In the genomic region with DNA sequence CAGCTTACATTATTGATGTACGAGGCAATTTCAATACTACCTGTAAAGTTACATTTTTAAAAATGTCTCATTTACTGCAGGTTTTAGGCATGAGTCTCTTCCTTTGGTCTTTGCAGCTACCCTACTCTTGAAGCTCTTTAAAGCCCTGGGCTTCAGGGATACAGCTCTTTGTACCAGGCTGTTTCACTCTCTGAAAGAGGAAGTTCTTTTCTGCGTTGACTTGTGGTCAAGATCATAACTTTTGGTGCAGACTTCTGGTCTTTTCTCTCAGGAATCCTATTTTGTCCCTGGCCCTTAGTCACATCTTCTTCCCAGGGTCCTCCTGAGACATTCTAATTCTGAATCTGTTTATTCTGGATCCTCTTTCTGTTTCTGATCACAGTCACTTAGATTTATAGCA, we compare ENCODE assay signal across 14 cellular contexts. TPM values are rescaled to one million over a fixed set of nuclear protein-coding genes. Genes with fewer than 3 reads are reported as not detected.
DNase-seq lines count a peak whose midpoint lies in the region; ATAC-seq, FAIRE-seq and TF ChIP-seq lines count a peak whose summit lies in the region.
"Had no signal": no experiment of that assay in that cellular context is flagged by ENCODE, and none has a peak within 500 bp of the region (broad histone marks: within the 10 kb centered on the region; RNA-seq: fewer than 3 reads in every experiment).

No MANE protein-coding gene starts in this region.

- no peaks in the 10 kb centered on the region for H3K27me3 ChIP-seq in OCI-LY3 (ENCODE audit: low read depth, low read length)
- H3K27me3 ChIP-seq: thyroid gland had no signal

- FAIRE-seq in kidney (lab: Jason Lieb, UNC): no peak

- H3K79me2 ChIP-seq in OCI-LY3 (ENCODE audit: low read length): no peaks in the 10 kb centered on the region

- intact Hi-C loops in kidney (cut with DNase I): no loop called here

- H3K36me3 ChIP-seq in OCI-LY3 (replicated peaks; ENCODE audit: low read depth, low read length) (peaks cover 48% of the 10 kb centered on the region), kidney (ENCODE audit: control insufficient read depth in 1 of 2, insufficient read depth in 2 of 2, low read length in 2 of 2) (peaks cover 14 to 23% of the 10 kb centered on the region in 2 donors)

- no peaks in the 10 kb centered on the region for H3K9me3 ChIP-seq in OCI-LY3 (ENCODE audit: insufficient read depth, low read length)
- H3K9me3 ChIP-seq in kidney (ENCODE audit: control insufficient read depth in 1 of 2, low read length in 2 of 2): no peaks in the 10 kb centered on the region
- H3K9me3 ChIP-seq: psoas muscle, thyroid gland had no signal

- peak overlapping the region; percentile 44 for H3K4me2 ChIP-seq in OCI-LY3 (ENCODE audit: low read length)

- H3K9ac ChIP-seq in OCI-LY3 (ENCODE audit: low read length) (no peak overlapping the region), kidney (ENCODE audit: low read length in 2 of 2) (no peak overlapping the region)

- ATAC-seq in GM21381 (IDR thresholded peaks at IDR 0.05; ENCODE audit: unreplicated experiment) (peak; percentile 65), HG03159 (IDR thresholded peaks at IDR 0.05; ENCODE audit: unreplicated experiment) (peak; percentile 76)
- ATAC-seq: left lobe of liver, psoas muscle had no signal

- H3K27ac ChIP-seq in OCI-LY3 (ENCODE audit: low read length): no peak overlapping the region
- no peak overlapping the region for H3K27ac ChIP-seq in kidney (ENCODE audit: low read depth in 2 of 2, low read length in 2 of 2)
- H3K27ac ChIP-seq: psoas muscle, thyroid gland, VCaP had no signal

- H3K4me1 ChIP-seq in OCI-LY3 (ENCODE audit: low read length) (peaks cover 45% of the 10 kb centered on the region), kidney (ENCODE audit: control insufficient read depth in 1 of 2, insufficient read depth in 1 of 2, low read depth in 1 of 2, low read length in 2 of 2) (no peaks in the 10 kb centered on the region)
- H3K4me1 ChIP-seq: psoas muscle, thyroid gland had no signal

- DNase-seq in GF-D8 (lab: John Stamatoyannopoulos, UW): peak; percentile 77
- no peak for DNase-seq in kidney
- no peak for DNase-seq in NCI-H146 (lab: John Stamatoyannopoulos, UW)
- DNase-seq in activated effector memory CD4-positive, alpha-beta T cell treated with Interleukin-2 at 50 U/mL for 16 hours: no peak
- DNase-seq in activated CD4-positive, alpha-beta T cell treated with anti-CD3 and anti-CD28 coated beads for 48 hours: no peak
- DNase-seq: DMS53, NCI-H1417, psoas muscle, thyroid gland had no signal

- no peak overlapping the region for H2AFZ ChIP-seq in OCI-LY3 (ENCODE audit: low read depth, low read length)

- TF ChIP-seq CTCF in OCI-LY3 (IDR thresholded peaks at IDR 0.05; ENCODE audit: low read depth, low read length) (no peak), kidney (IDR thresholded peaks at IDR 0.05; ENCODE audit: borderline replicate concordance, extremely low read depth, insufficient read depth) (no peak)

- H3K4me3 ChIP-seq in OCI-LY3 (ENCODE audit: low read length) (no peak overlapping the region), kidney (ENCODE audit: low read length in 2 of 2) (no peak overlapping the region)
- H3K4me3 ChIP-seq: psoas muscle, thyroid gland had no signal

- peaks cover 3% of the 10 kb centered on the region; the same call in 1 of the 2 replicates for H4K20me1 ChIP-seq in OCI-LY3 (ENCODE audit: insufficient read depth, low read length)

RNA-seq across cellular contexts. Expression of a gene that starts 16.6 kb away (rescaled TPM):
- not detected for total RNA-seq in kidney
- polyA plus RNA-seq in kidney (ENCODE audit: insufficient read depth, low read depth, low replicate concordance): not detected
- total RNA-seq: thyroid gland had no signal

RNA-seq across cellular contexts. Expression of a gene that starts 17.4 kb away (rescaled TPM):
- total RNA-seq in kidney: 38.0 TPM
- polyA plus RNA-seq in kidney (ENCODE audit: insufficient read depth, low read depth, low replicate concordance): 21.7 TPM

RNA-seq across cellular contexts. Expression of a gene that starts 46.2 kb away (rescaled TPM):
- 40.3 TPM for total RNA-seq in kidney
- 27.0 TPM for polyA plus RNA-seq in kidney (ENCODE audit: insufficient read depth, low read depth, low replicate concordance)
